In the genomic region with DNA sequence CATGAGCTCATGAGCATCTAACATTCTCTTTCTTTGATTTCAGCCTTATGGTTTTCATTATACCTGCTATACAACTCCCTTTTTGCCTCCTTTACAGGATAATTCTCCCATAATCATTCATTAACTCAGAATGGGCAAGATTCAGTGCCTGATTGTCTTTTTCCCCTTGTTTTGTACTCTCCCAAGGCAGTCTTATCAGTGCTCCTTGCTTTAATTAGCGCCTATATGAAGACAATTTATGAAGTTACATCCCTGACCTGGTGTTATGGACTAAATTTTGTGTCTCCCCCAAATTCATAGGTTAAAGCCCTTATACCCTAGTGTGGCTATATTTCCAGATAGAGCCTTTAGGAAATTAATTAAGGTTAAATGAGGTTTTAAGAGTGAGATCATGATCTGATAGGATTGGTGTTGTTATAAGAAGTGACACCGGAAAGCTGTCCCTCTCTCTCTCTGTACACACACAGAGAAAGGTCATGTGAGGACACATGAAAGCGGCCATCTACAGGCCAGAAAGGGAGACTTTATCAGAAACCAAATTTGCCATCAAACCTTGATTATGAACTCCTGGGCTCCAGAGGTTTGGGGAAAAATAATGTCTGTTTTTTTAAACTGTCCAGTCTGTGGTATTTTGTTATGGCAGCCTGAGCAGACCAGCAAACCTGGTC, we compare ENCODE assay signal across 21 cellular contexts.
DNase-seq lines count a peak whose midpoint lies in the region; ATAC-seq, FAIRE-seq and TF ChIP-seq lines count a peak whose summit lies in the region.
"Had no signal": no experiment of that assay in that cellular context is flagged by ENCODE, and none has a peak within 500 bp of the region (broad histone marks: within the 10 kb centered on the region; RNA-seq: fewer than 3 reads in every experiment).

No MANE protein-coding gene starts in this region.

- no peaks in the 10 kb centered on the region for H3F3A ChIP-seq in SK-N-SH (replicated peaks; ENCODE audit: insufficient read depth)

- DNase-seq in DMS 273 (lab: John Stamatoyannopoulos, UW; ENCODE audit: unreplicated experiment) (peak; percentile 8), DMS 273 treated with DMSO at 0.1 percent for 48 hours (lab: John Stamatoyannopoulos, UW) (no peak), SK-N-SH (peak; percentile 0), OCI-M1 (lab: John Stamatoyannopoulos, UW) (peak; percentile 45), RCC 7860 (ENCODE audit: low spot score) (no peak), lower lobe of right lung (no peak)
- DNase-seq: CD4-positive, alpha-beta T cell; CD8-positive, alpha-beta memory T cell; DMS153; DND-41; GOT3; HFFc6 had no signal

- no peaks in the 10 kb centered on the region for H4K20me1 ChIP-seq in SK-N-SH (ENCODE audit: insufficient read depth)
- H4K20me1 ChIP-seq: BLaER1 treated with 17β-estradiol and CSF1 and Interleukin-3, amounts not matched to agents 10 nM and 100 nM had no signal

- no peak for TF ChIP-seq RAD21 in SK-N-SH (IDR thresholded peaks at IDR 0.05; ENCODE audit: low read length)

- CTCF ChIA-PET in SK-N-SH (lab: Yijun Ruan, JAX) = interaction anchor here (3.1 kb wide), 1 partner anchor 18 kb away, joined by 13 read pairs; no protein-coding TSS in a partner anchor

- WGBS in SK-N-SH (ENCODE audit: low lambda C conversion rate) = 17% methylated on average over 3 of the region's 3 CpGs

- POLR2A ChIA-PET in SK-N-SH (lab: Yijun Ruan, JAX) = no interaction called here

- intact Hi-C loops in lower lobe of right lung (cut with DNase I) = no loop called here

- H3K4me3 ChIP-seq in SK-N-SH (ENCODE audit: low read depth in 2 of 2, low read length in 1 of 2) = no peak overlapping the region
- no peak overlapping the region for H3K4me3 ChIP-seq in lower lobe of right lung
- H3K4me3 ChIP-seq: BLaER1 treated with 17β-estradiol and CSF1 and Interleukin-3, amounts not matched to agents 10 nM and 100 nM; HAP-1 had no signal

- no peaks in the 10 kb centered on the region for H3K9me2 ChIP-seq in SK-N-SH

- H3K36me3 ChIP-seq in SK-N-SH (replicated peaks in 1 of 2; ENCODE audit: control insufficient read depth in 1 of 2, insufficient read depth in 2 of 2, low read length in 1 of 2) = no peaks in the 10 kb centered on the region
- no peaks in the 10 kb centered on the region for H3K36me3 ChIP-seq in lower lobe of right lung
- H3K36me3 ChIP-seq: BLaER1 treated with 17β-estradiol and CSF1 and Interleukin-3, amounts not matched to agents 10 nM and 100 nM; HAP-1 had no signal

- ATAC-seq in SK-N-SH treated with all-trans-retinoic acid at 6 μM for 48 hours = no peak
- ATAC-seq in lower lobe of right lung = no peak

- no peak overlapping the region for H3K9ac ChIP-seq in SK-N-SH
- H3K9ac ChIP-seq: BLaER1 treated with 17β-estradiol and CSF1 and Interleukin-3, amounts not matched to agents 10 nM and 100 nM had no signal

- H3K4me2 ChIP-seq in SK-N-SH = no peak overlapping the region
- H3K4me2 ChIP-seq: BLaER1 treated with 17β-estradiol and CSF1 and Interleukin-3, amounts not matched to agents 10 nM and 100 nM had no signal

- H3K79me2 ChIP-seq in SK-N-SH (ENCODE audit: insufficient read depth) = no peaks in the 10 kb centered on the region

- TF ChIP-seq CTCF in SK-N-SH (IDR thresholded peaks at IDR 0.05) (no peak), lower lobe of right lung (IDR thresholded peaks at IDR 0.05) (no peak)

- no peak for TF ChIP-seq EP300 in SK-N-SH (IDR thresholded peaks at IDR 0.05; ENCODE audit: borderline replicate concordance in 1 of 2, low read depth in 1 of 2, low read length in 1 of 2)

- H3K27ac ChIP-seq in SK-N-SH (ENCODE audit: low read depth in 2 of 2, low read length in 1 of 2) (no peak overlapping the region), lower lobe of right lung (no peak overlapping the region)
- H3K27ac ChIP-seq: 22Rv1; BLaER1 treated with 17β-estradiol and CSF1 and Interleukin-3, amounts not matched to agents 10 nM and 100 nM had no signal

- H3K9me3 ChIP-seq in SK-N-SH (no peaks in the 10 kb centered on the region), lower lobe of right lung (no peaks in the 10 kb centered on the region)
- H3K9me3 ChIP-seq: BLaER1 treated with 17β-estradiol and CSF1 and Interleukin-3, amounts not matched to agents 10 nM and 100 nM; HAP-1 had no signal

- H2AFZ ChIP-seq in SK-N-SH (ENCODE audit: low read depth) = no peak overlapping the region

- H3K27me3 ChIP-seq in SK-N-SH (ENCODE audit: insufficient read depth) (no peaks in the 10 kb centered on the region), lower lobe of right lung (ENCODE audit: low read depth) (no peaks in the 10 kb centered on the region)
- H3K27me3 ChIP-seq: BLaER1 treated with 17β-estradiol and CSF1 and Interleukin-3, amounts not matched to agents 10 nM and 100 nM had no signal

- no peak for FAIRE-seq in RCC 7860 (lab: Jason Lieb, UNC)
- FAIRE-seq: A204.1, D721Med, G401.6, GM12892, H54 had no signal

- H3K4me1 ChIP-seq in SK-N-SH (ENCODE audit: control insufficient read depth in 1 of 2, insufficient read depth in 2 of 2, low read depth in 1 of 2, low read length in 1 of 2) (no peaks in the 10 kb centered on the region; a peak in 1 of 4 replicates), lower lobe of right lung (no peaks in the 10 kb centered on the region)
- H3K4me1 ChIP-seq: BLaER1 treated with 17β-estradiol and CSF1 and Interleukin-3, amounts not matched to agents 10 nM and 100 nM; HAP-1 had no signal

TF ChIP-seq in SK-N-SH, 30 proteins besides CTCF, POLR2A, EP300 and RAD21 (continues in another document):
- no peak for TF ChIP-seq CHD2 (IDR thresholded peaks at IDR 0.05; ENCODE audit: low read length, partially characterized antibody)
- TF ChIP-seq TEAD4 (IDR thresholded peaks at IDR 0.05; ENCODE audit: borderline replicate concordance, insufficient read depth) = no peak
- TF ChIP-seq TCF12 (IDR thresholded peaks at IDR 0.05) = no peak
- TF ChIP-seq GATA2 (CRISPR knock-in tag; IDR thresholded peaks at IDR 0.05) = peak; percentile 52
- TF ChIP-seq, protein P1, sequence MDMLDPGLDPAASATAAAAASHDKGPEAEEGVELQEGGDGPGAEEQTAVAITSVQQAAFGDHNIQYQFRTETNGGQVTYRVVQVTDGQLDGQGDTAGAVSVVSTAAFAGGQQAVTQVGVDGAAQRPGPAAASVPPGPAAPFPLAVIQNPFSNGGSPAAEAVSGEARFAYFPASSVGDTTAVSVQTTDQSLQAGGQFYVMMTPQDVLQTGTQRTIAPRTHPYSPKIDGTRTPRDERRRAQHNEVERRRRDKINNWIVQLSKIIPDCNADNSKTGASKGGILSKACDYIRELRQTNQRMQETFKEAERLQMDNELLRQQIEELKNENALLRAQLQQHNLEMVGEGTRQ (IDR thresholded peaks at IDR 0.05; ENCODE audit: borderline replicate concordance, low read depth, low read length) = no peak
- TF ChIP-seq POLR2AphosphoS5 (IDR thresholded peaks at IDR 0.05; ENCODE audit: low read depth, low read length) = no peak
- TF ChIP-seq SMC3 (IDR thresholded peaks at IDR 0.05; ENCODE audit: low read depth, low read length) = no peak
- TF ChIP-seq, protein P2, sequence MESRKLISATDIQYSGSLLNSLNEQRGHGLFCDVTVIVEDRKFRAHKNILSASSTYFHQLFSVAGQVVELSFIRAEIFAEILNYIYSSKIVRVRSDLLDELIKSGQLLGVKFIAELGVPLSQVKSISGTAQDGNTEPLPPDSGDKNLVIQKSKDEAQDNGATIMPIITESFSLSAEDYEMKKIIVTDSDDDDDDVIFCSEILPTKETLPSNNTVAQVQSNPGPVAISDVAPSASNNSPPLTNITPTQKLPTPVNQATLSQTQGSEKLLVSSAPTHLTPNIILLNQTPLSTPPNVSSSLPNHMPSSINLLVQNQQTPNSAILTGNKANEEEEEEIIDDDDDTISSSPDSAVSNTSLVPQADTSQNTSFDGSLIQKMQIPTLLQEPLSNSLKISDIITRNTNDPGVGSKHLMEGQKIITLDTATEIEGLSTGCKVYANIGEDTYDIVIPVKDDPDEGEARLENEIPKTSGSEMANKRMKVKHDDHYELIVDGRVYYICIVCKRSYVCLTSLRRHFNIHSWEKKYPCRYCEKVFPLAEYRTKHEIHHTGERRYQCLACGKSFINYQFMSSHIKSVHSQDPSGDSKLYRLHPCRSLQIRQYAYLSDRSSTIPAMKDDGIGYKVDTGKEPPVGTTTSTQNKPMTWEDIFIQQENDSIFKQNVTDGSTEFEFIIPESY (IDR thresholded peaks at IDR 0.05; ENCODE audit: borderline replicate concordance, low read depth) = no peak

TF ChIP-seq in SK-N-SH treated with all-trans-retinoic acid at 6 μM for 48 hours, 23 proteins besides CTCF, POLR2A, EP300 and RAD21 (continues in another document):
- TF ChIP-seq SNAI2 (CRISPR knock-in tag; IDR thresholded peaks at IDR 0.05) (no peak), ESRRG (CRISPR knock-in tag; IDR thresholded peaks at IDR 0.05) (no peak), OSR1 (CRISPR knock-in tag; IDR thresholded peaks at IDR 0.05) (no peak), BACH2 (CRISPR knock-in tag; IDR thresholded peaks at IDR 0.05; ENCODE audit: borderline replicate concordance) (no peak), ZC3H10 (CRISPR knock-in tag; IDR thresholded peaks at IDR 0.05) (no peak), GLIS3 (CRISPR knock-in tag; IDR thresholded peaks at IDR 0.05) (no peak), ZFP30 (CRISPR knock-in tag; IDR thresholded peaks at IDR 0.05) (no peak), ZNF565 (CRISPR knock-in tag; conservative IDR thresholded peaks at IDR 0.05; ENCODE audit: low read depth) (no peak), TCF4 (CRISPR knock-in tag; IDR thresholded peaks at IDR 0.05; ENCODE audit: borderline replicate concordance) (no peak; the same call in 1 of the 2 replicates), CSDC2 (CRISPR knock-in tag; IDR thresholded peaks at IDR 0.05) (no peak), TOX (CRISPR knock-in tag; IDR thresholded peaks at IDR 0.05; ENCODE audit: borderline replicate concordance) (no peak), ARNTL (CRISPR knock-in tag; IDR thresholded peaks at IDR 0.05; ENCODE audit: borderline replicate concordance, low read depth) (no peak), RARB (CRISPR knock-in tag; IDR thresholded peaks at IDR 0.05) (no peak)
- TF ChIP-seq, protein P3, sequence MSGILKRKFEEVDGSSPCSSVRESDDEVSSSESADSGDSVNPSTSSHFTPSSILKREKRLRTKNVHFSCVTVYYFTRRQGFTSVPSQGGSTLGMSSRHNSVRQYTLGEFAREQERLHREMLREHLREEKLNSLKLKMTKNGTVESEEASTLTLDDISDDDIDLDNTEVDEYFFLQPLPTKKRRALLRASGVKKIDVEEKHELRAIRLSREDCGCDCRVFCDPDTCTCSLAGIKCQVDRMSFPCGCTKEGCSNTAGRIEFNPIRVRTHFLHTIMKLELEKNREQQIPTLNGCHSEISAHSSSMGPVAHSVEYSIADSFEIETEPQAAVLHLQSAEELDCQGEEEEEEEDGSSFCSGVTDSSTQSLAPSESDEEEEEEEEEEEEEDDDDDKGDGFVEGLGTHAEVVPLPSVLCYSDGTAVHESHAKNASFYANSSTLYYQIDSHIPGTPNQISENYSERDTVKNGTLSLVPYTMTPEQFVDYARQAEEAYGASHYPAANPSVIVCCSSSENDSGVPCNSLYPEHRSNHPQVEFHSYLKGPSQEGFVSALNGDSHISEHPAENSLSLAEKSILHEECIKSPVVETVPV (CRISPR knock-in tag; IDR thresholded peaks at IDR 0.05) = no peak

Comparison
In these comparisons a context has a peak if more than half of its experiments do, and no peak if none do; other contexts are left out.
1. DNase-seq: peak in DMS 273 (single experiment), SK-N-SH (single experiment) and OCI-M1 (single experiment); none in DMS 273 treated with DMSO at 0.1 percent for 48 hours (single experiment), RCC 7860 (single experiment) and lower lobe of right lung (single experiment).